ENCODE assay signal across 1 cellular context in genomic region chr12:88538250-88538649, GRCh38.
TF ChIP-seq lines count a peak whose summit lies in the region.

No MANE protein-coding gene starts in this region.

TF ChIP-seq in GM23338, 12 proteins besides CTCF, POLR2A, EP300 and RAD21 (continued from another document):
- no peak for TF ChIP-seq ETS1 (IDR thresholded peaks at IDR 0.05)
- TF ChIP-seq EZH2phosphoT487 (IDR thresholded peaks at IDR 0.05; ENCODE audit: unreplicated experiment), result no peak
- TF ChIP-seq STAT1 (IDR thresholded peaks at IDR 0.05; ENCODE audit: unreplicated experiment), result no peak
- TF ChIP-seq ZNF331 (CRISPR knock-in tag; IDR thresholded peaks at IDR 0.05; ENCODE audit: low read depth), result no peak
- TF ChIP-seq CREB1 (CRISPR knock-in tag; IDR thresholded peaks at IDR 0.05; ENCODE audit: low read depth), result no peak
- TF ChIP-seq EZH2 (IDR thresholded peaks at IDR 0.05; ENCODE audit: low read depth, unreplicated experiment), result no peak
